ENCODE assay signal across 19 cellular contexts in genomic region chr12:15819644-15820437, GRCh38. TPM values are rescaled to one million over a fixed set of nuclear protein-coding genes. Genes with fewer than 3 reads are reported as not detected.
DNase-seq lines count a peak whose midpoint lies in the region; ATAC-seq and TF ChIP-seq lines count a peak whose summit lies in the region.
"Had no signal": no experiment of that assay in that cellular context is flagged by ENCODE, and none has a peak within 500 bp of the region (broad histone marks: within the 10 kb centered on the region; RNA-seq: fewer than 3 reads in every experiment).

No MANE protein-coding gene starts in this region.

- POLR2A ChIA-PET in WTC11 (lab: Charles Lee), result no interaction called here

- no peaks in the 10 kb centered on the region for H3K27me3 Mint-ChIP-seq in WTC11 (ENCODE audit: low read depth)

- peak; percentile 37 for DNase-seq in DMS153 treated with DMSO at 0.1 percent for 48 hours (lab: John Stamatoyannopoulos, UW; ENCODE audit: unreplicated experiment)
- peak; percentile 86 for DNase-seq in LNCaP clone FGC (ENCODE audit: low read depth)
- no peak for DNase-seq in WTC11 (ENCODE audit: low spot score)
- no peak for DNase-seq in right lobe of liver
- DNase-seq in T-helper 9 cell, result no peak
- no peak for DNase-seq in iPS-NIHi7 (ENCODE audit: extremely low spot score)
- DNase-seq in omental fat pad (ENCODE audit: low spot score), result no peak
- DNase-seq: CD8-positive, alpha-beta memory T cell; H9; Karpas-422; MM.1S; NCI-H1092 treated with DMSO at 0.1 percent for 48 hours; NCI-H146; NCI-H2029 treated with DMSO at 0.1 percent for 48 hours; NCI-H2171; NCI-H446 treated with DMSO at 0.1 percent for 48 hours; SJCRH30 had no signal

- H3K36me3 Mint-ChIP-seq in WTC11, result no peaks in the 10 kb centered on the region
- H3K36me3 Mint-ChIP-seq: CD8-positive, alpha-beta memory T cell; IgD-negative memory B cell had no signal

- H3K27ac ChIP-seq in right lobe of liver, result no peak overlapping the region
- H3K27ac ChIP-seq: BLaER1 treated with 17β-estradiol and CSF1 and Interleukin-3, amounts not matched to agents 10 nM and 100 nM; SJCRH30 had no signal

- WGBS in right lobe of liver (ENCODE audit: insufficient coverage, low coverage, low lambda C conversion rate, missing lambda C conversion rate), result 40% methylated on average over 3 of the region's 3 CpGs

- H3K27ac Mint-ChIP-seq in WTC11, result no peak overlapping the region
- H3K27ac Mint-ChIP-seq: H9, IgD-negative memory B cell had no signal

- ATAC-seq in WTC11, result no peak
- peak; percentile 77 to 88 (median 84) for ATAC-seq in right lobe of liver
- ATAC-seq in omental fat pad (ENCODE audit: low FRiP score), result no peak

- intact Hi-C loops in right lobe of liver (cut with DNase I), result no loop called here

- H3K27me3 ChIP-seq in right lobe of liver, result no peaks in the 10 kb centered on the region
- H3K27me3 ChIP-seq: BLaER1 treated with 17β-estradiol and CSF1 and Interleukin-3, amounts not matched to agents 10 nM and 100 nM; SJCRH30 had no signal

- H3K4me3 Mint-ChIP-seq in WTC11, result no peak overlapping the region
- H3K4me3 Mint-ChIP-seq: CD8-positive, alpha-beta memory T cell; H9; IgD-negative memory B cell had no signal

- no peak for TF ChIP-seq CTCF in LNCaP clone FGC (IDR thresholded peaks at IDR 0.05; ENCODE audit: control insufficient read depth, extremely low read depth, insufficient read depth)
- no peak for TF ChIP-seq CTCF in WTC11 (IDR thresholded peaks at IDR 0.05)
- TF ChIP-seq CTCF in right lobe of liver (IDR thresholded peaks at IDR 0.05), result no peak
- TF ChIP-seq CTCF in omental fat pad (IDR thresholded peaks at IDR 0.05), result no peak

- no peaks in the 10 kb centered on the region for H3K36me3 ChIP-seq in right lobe of liver
- H3K36me3 ChIP-seq: BLaER1 treated with 17β-estradiol and CSF1 and Interleukin-3, amounts not matched to agents 10 nM and 100 nM; SJCRH30 had no signal

- peaks cover 13% of the 10 kb centered on the region for H3K9me3 Mint-ChIP-seq in WTC11
- H3K9me3 Mint-ChIP-seq: H9 had no signal

- no peak overlapping the region for H3K4me3 ChIP-seq in LNCaP clone FGC (ENCODE audit: low read depth, low read length)
- H3K4me3 ChIP-seq in right lobe of liver, result no peak overlapping the region
- H3K4me3 ChIP-seq: BLaER1 treated with 17β-estradiol and CSF1 and Interleukin-3, amounts not matched to agents 10 nM and 100 nM; SJCRH30 had no signal

- peaks cover 10% of the 10 kb centered on the region for H3K4me1 Mint-ChIP-seq in WTC11
- H3K4me1 Mint-ChIP-seq: CD8-positive, alpha-beta memory T cell; IgD-negative memory B cell had no signal

- peaks cover 0 to 22% (median 4%) of the 10 kb centered on the region in 4 donors for H3K4me1 ChIP-seq in right lobe of liver
- H3K4me1 ChIP-seq: BLaER1 treated with 17β-estradiol and CSF1 and Interleukin-3, amounts not matched to agents 10 nM and 100 nM had no signal

- CTCF ChIA-PET in WTC11 (lab: Charles Lee), result no interaction called here

- TF ChIP-seq POLR2A in right lobe of liver (IDR thresholded peaks at IDR 0.05), result no peak

- H3K9me3 ChIP-seq in right lobe of liver, result no peaks in the 10 kb centered on the region

TF ChIP-seq in WTC11, 78 proteins besides CTCF, POLR2A, EP300 and RAD21:
- TF ChIP-seq ATF1 (CRISPR knock-in tag; IDR thresholded peaks at IDR 0.05) (no peak), GABPB1 (CRISPR knock-in tag; IDR thresholded peaks at IDR 0.05) (peak; percentile 42; the same call in 1 of the 2 replicates)

RNA-seq across cellular contexts. Expression of gene EPS8, which starts 30.7 kb away (rescaled TPM):
- total RNA-seq in WTC11 (2021) (3.9 to 7.5 TPM (median 5.0 TPM) in 3 replicates), right lobe of liver (10 to 100 TPM; 21.3 to 44.8 (median 28.2) TPM), omental fat pad (100 to 1,000 TPM; 181 to 354 (median 226) TPM)

Comparison
In these comparisons a context has a peak if more than half of its experiments do, and no peak if none do; other contexts are left out.
1. DNase-seq: peak in DMS153 treated with DMSO at 0.1 percent for 48 hours (single experiment) and LNCaP clone FGC (single experiment); none in WTC11 (single experiment), right lobe of liver (0 of 3), T-helper 9 cell (single experiment), iPS-NIHi7 (single experiment) and omental fat pad (single experiment).
2. ATAC-seq: peak in right lobe of liver (4 of 4); none in WTC11 (single experiment) and omental fat pad (single experiment).